In genomic region chr1:168918860-168919741, GRCh38 we compare ENCODE assay signal across 16 cellular contexts.
A peak's percentile ranks its signal among the peaks of the same experiment; 100 is the strongest.
DNase-seq lines count a peak whose midpoint lies in the region; ATAC-seq and TF ChIP-seq lines count a peak whose summit lies in the region.
"Had no signal": no experiment of that assay in that cellular context is flagged by ENCODE, and none has a peak within 500 bp of the region (broad histone marks: within the 10 kb centered on the region; RNA-seq: fewer than 3 reads in every experiment).

No MANE protein-coding gene starts in this region.

- no peaks in the 10 kb centered on the region for H3K9me3 Mint-ChIP-seq in stimulated activated effector memory CD8-positive, alpha-beta T cell treated with anti-CD3 and anti-CD28 coated beads, Interleukin-12 subunit alpha, Interleukin-12 subunit beta, amount 100 ng/mL, for 72 hours
- no peaks in the 10 kb centered on the region for H3K9me3 Mint-ChIP-seq in CD8-positive, alpha-beta memory T cell
- no peaks in the 10 kb centered on the region for H3K9me3 Mint-ChIP-seq in type B pancreatic cell
- H3K9me3 Mint-ChIP-seq: CD4-positive, alpha-beta T cell had no signal

- no peaks in the 10 kb centered on the region for H3K36me3 Mint-ChIP-seq in stimulated activated effector memory CD8-positive, alpha-beta T cell treated with anti-CD3 and anti-CD28 coated beads, Interleukin-12 subunit alpha, Interleukin-12 subunit beta, amount 100 ng/mL, for 72 hours
- no peaks in the 10 kb centered on the region for H3K36me3 Mint-ChIP-seq in CD8-positive, alpha-beta memory T cell
- no peaks in the 10 kb centered on the region for H3K36me3 Mint-ChIP-seq in type B pancreatic cell

- H3K27ac ChIP-seq in caudate nucleus (ENCODE audit: low read depth, low read length): peak overlapping the region; percentile 89
- no peak overlapping the region for H3K27ac ChIP-seq in CD8-positive, alpha-beta memory T cell (ENCODE audit: low read depth, low read length)
- H3K27ac ChIP-seq: GM23248, SJCRH30 had no signal

- H3K9me3 ChIP-seq in CD8-positive, alpha-beta memory T cell (ENCODE audit: low read length): no peaks in the 10 kb centered on the region
- H3K9me3 ChIP-seq: body of pancreas, heart left ventricle, SJCRH30 had no signal

- no peaks in the 10 kb centered on the region for H3K4me1 ChIP-seq in CD8-positive, alpha-beta memory T cell (ENCODE audit: insufficient read depth, low read length)
- H3K4me1 ChIP-seq: SJCRH30 had no signal

- DNase-seq in NCI-H2107 treated with DMSO at 0.1 percent for 48 hours (lab: John Stamatoyannopoulos, UW; ENCODE audit: unreplicated experiment): peak; percentile 64
- no peak for DNase-seq in NCI-H2107 (lab: John Stamatoyannopoulos, UW)
- DNase-seq in caudate nucleus (lab: John Stamatoyannopoulos, UW): peak in 13 of 61 donors; percentile 0 to 46 (median 17)
- DNase-seq in inferior parietal cortex (ENCODE audit: extremely low spot score): peak; percentile 36
- DNase-seq in stimulated activated effector memory CD8-positive, alpha-beta T cell treated with anti-CD3 and anti-CD28 coated beads, Interleukin-12 subunit alpha, Interleukin-12 subunit beta, amount 100 ng/mL, for 72 hours (ENCODE audit: low spot score in 2 of 2): no peak
- DNase-seq in activated CD4-positive, alpha-beta T cell treated with anti-CD3 and anti-CD28 coated beads for 4 hours: no peak
- no peak for DNase-seq in CD8-positive, alpha-beta memory T cell
- DNase-seq in type B pancreatic cell (ENCODE audit: extremely low spot score, unreplicated experiment): no peak
- DNase-seq: activated gamma-delta T cell treated with Interleukin-2 at 50 U/mL for 16 hours; body of pancreas; CD4-positive, alpha-beta T cell; GDM1; GM23248; heart left ventricle; SJCRH30 had no signal

- no peaks in the 10 kb centered on the region for H3K27me3 ChIP-seq in CD8-positive, alpha-beta memory T cell (ENCODE audit: insufficient read depth, low read length, poor library complexity, severe bottlenecking)
- H3K27me3 ChIP-seq: body of pancreas, heart left ventricle, SJCRH30 had no signal

- H3K27me3 Mint-ChIP-seq in CD8-positive, alpha-beta memory T cell: peaks cover 0 to 1% of the 10 kb centered on the region in 2 donors
- H3K27me3 Mint-ChIP-seq in type B pancreatic cell: no peaks in the 10 kb centered on the region
- H3K27me3 Mint-ChIP-seq: CD4-positive, alpha-beta T cell had no signal

- POLR2A ChIA-PET in CD8-positive, alpha-beta memory T cell (lab: Charles Lee): no interaction called here

- no peak for ATAC-seq in stimulated activated effector memory CD8-positive, alpha-beta T cell treated with anti-CD3 and anti-CD28 coated beads, Interleukin-12 subunit alpha, Interleukin-12 subunit beta, amount 100 ng/mL, for 72 hours
- ATAC-seq: body of pancreas had no signal

- H3K4me3 Mint-ChIP-seq in stimulated activated effector memory CD8-positive, alpha-beta T cell treated with anti-CD3 and anti-CD28 coated beads, Interleukin-12 subunit alpha, Interleukin-12 subunit beta, amount 100 ng/mL, for 72 hours: no peak overlapping the region
- no peak overlapping the region for H3K4me3 Mint-ChIP-seq in CD8-positive, alpha-beta memory T cell
- H3K4me3 Mint-ChIP-seq in type B pancreatic cell: no peak overlapping the region
- H3K4me3 Mint-ChIP-seq: CD4-positive, alpha-beta T cell had no signal

- no peaks in the 10 kb centered on the region for H3K36me3 ChIP-seq in CD8-positive, alpha-beta memory T cell (ENCODE audit: insufficient read depth, low read length)
- H3K36me3 ChIP-seq: heart left ventricle, SJCRH30 had no signal

- no peaks in the 10 kb centered on the region for H3K4me1 Mint-ChIP-seq in stimulated activated effector memory CD8-positive, alpha-beta T cell treated with anti-CD3 and anti-CD28 coated beads, Interleukin-12 subunit alpha, Interleukin-12 subunit beta, amount 100 ng/mL, for 72 hours
- H3K4me1 Mint-ChIP-seq in CD8-positive, alpha-beta memory T cell: peaks cover 0 to 16% (median 6%) of the 10 kb centered on the region in 3 donors
- H3K4me1 Mint-ChIP-seq in type B pancreatic cell (ENCODE audit: unreplicated experiment): peaks cover 18% of the 10 kb centered on the region

- H3K4me3 ChIP-seq in CD8-positive, alpha-beta memory T cell (ENCODE audit: low read length): no peak overlapping the region
- H3K4me3 ChIP-seq: body of pancreas, GM23248, heart left ventricle, SJCRH30, skin epidermis had no signal

- peak overlapping the region; percentile 11 for H3K27ac Mint-ChIP-seq in stimulated activated effector memory CD8-positive, alpha-beta T cell treated with anti-CD3 and anti-CD28 coated beads, Interleukin-12 subunit alpha, Interleukin-12 subunit beta, amount 100 ng/mL, for 72 hours
- H3K27ac Mint-ChIP-seq in CD8-positive, alpha-beta memory T cell: peak overlapping the region in 1 of 8 donors; percentile 6
- H3K27ac Mint-ChIP-seq in type B pancreatic cell: no peak overlapping the region
- H3K27ac Mint-ChIP-seq: CD4-positive, alpha-beta T cell had no signal

- CTCF ChIA-PET in CD8-positive, alpha-beta memory T cell (lab: Charles Lee): no interaction called here

- no peak for TF ChIP-seq CTCF in type B pancreatic cell (conservative IDR thresholded peaks at IDR 0.05)

Comparison
In these comparisons a context has a peak if more than half of its experiments do, and no peak if none do; other contexts are left out.
1. DNase-seq: peak in NCI-H2107 treated with DMSO at 0.1 percent for 48 hours (single experiment) and inferior parietal cortex (single experiment); none in NCI-H2107 (single experiment), stimulated activated effector memory CD8-positive, alpha-beta T cell treated with anti-CD3 and anti-CD28 coated beads, Interleukin-12 subunit alpha, Interleukin-12 subunit beta, amount 100 ng/mL, for 72 hours (0 of 2), activated CD4-positive, alpha-beta T cell treated with anti-CD3 and anti-CD28 coated beads for 4 hours (0 of 2), CD8-positive, alpha-beta memory T cell (0 of 5) and type B pancreatic cell (single experiment).